21 cellular contexts compared by ENCODE assay signal in genomic region chr12:19140381-19141236, GRCh38. TPM values are rescaled to one million over a fixed set of nuclear protein-coding genes. Genes with fewer than 3 reads are reported as not detected.
A peak's percentile ranks its signal among the peaks of the same experiment; 100 is the strongest.
DNase-seq lines count a peak whose midpoint lies in the region; ATAC-seq, FAIRE-seq and TF ChIP-seq lines count a peak whose summit lies in the region.
"Had no signal": no experiment of that assay in that cellular context is flagged by ENCODE, and none has a peak within 500 bp of the region (broad histone marks: within the 10 kb centered on the region; RNA-seq: fewer than 3 reads in every experiment).

No MANE protein-coding gene starts in this region.

- FAIRE-seq in astrocyte (lab: Jason Lieb, UNC), result no peak

- DNase-seq in Right ventricle myocardium superior (no peak), right cardiac atrium (no peak), astrocyte (ENCODE audit: low read depth) (peak; percentile 14), iris pigment epithelial cell (ENCODE audit: low read depth) (peak; percentile 23), renal cortical epithelial cell (ENCODE audit: low read depth) (peak; percentile 77), left lung (no peak)
- DNase-seq: colonic mucosa; MV-4-11; NCI-H1694; NCI-H526 treated with DMSO at 0.1 percent for 48 hours; nucleus accumbens; stimulated activated CD8-positive, alpha-beta memory T cell treated with anti-CD3 and anti-CD28 coated beads, Interleukin-4, amount 100 ng/mL, for 48 hours; T-helper 9 cell; upper lobe of right lung had no signal

- 80% methylated on average over 8 of the region's 8 CpGs for WGBS in right cardiac atrium

- H3K4me1 ChIP-seq in right cardiac atrium (ENCODE audit: control insufficient read depth, insufficient read depth, low read length) (peaks cover 6% of the 10 kb centered on the region), astrocyte (ENCODE audit: insufficient read depth, low read length) (peaks cover 7% of the 10 kb centered on the region), left lung (no peaks in the 10 kb centered on the region)
- H3K4me1 ChIP-seq: A549, colonic mucosa, upper lobe of right lung had no signal

- no peak overlapping the region for H2AFZ ChIP-seq in astrocyte (ENCODE audit: low read depth, low read length)

- no peak overlapping the region for H3K9ac ChIP-seq in astrocyte (ENCODE audit: low read length)
- H3K9ac ChIP-seq: KMS-11 had no signal

- peak; percentile 7 for ATAC-seq in Right ventricle myocardium superior (ENCODE audit: poor library complexity)
- no peak for ATAC-seq in right cardiac atrium
- ATAC-seq in esophagus mucosa, result no peak
- no peak for ATAC-seq in stimulated activated memory B cell treated with anti-CD40 and anti-IgM and Interleukin-4, amounts not matched to agents 10 μg/mL and 1 μg/mL and 100 μg/mL, for 72 hours
- ATAC-seq in left lung, result no peak
- ATAC-seq: A549, sciatic nerve, upper lobe of right lung had no signal

- H3K9me3 ChIP-seq in right cardiac atrium (ENCODE audit: control insufficient read depth, low read length) (no peaks in the 10 kb centered on the region), astrocyte (ENCODE audit: insufficient read depth, low read depth, low read length) (no peaks in the 10 kb centered on the region), left lung (no peaks in the 10 kb centered on the region)
- H3K9me3 ChIP-seq: A549, colonic mucosa, upper lobe of right lung had no signal

- H3K4me3 Mint-ChIP-seq in astrocyte (ENCODE audit: unreplicated experiment), result no peak overlapping the region
- no peak overlapping the region for H3K4me3 Mint-ChIP-seq in stimulated activated memory B cell treated with anti-CD40 and anti-IgM and Interleukin-4, amounts not matched to agents 10 μg/mL and 1 μg/mL and 100 μg/mL, for 72 hours
- H3K4me3 Mint-ChIP-seq: activated naive CD8-positive, alpha-beta T cell; CD14-positive monocyte had no signal

- H3K4me3 ChIP-seq in right cardiac atrium (ENCODE audit: low read length) (no peak overlapping the region), astrocyte (ENCODE audit: insufficient read depth, low read depth, low read length) (no peak overlapping the region), left lung (no peak overlapping the region)
- H3K4me3 ChIP-seq: A549, colonic mucosa, upper lobe of right lung had no signal

- no peak overlapping the region for H3K27ac Mint-ChIP-seq in astrocyte (ENCODE audit: unreplicated experiment)
- no peak overlapping the region for H3K27ac Mint-ChIP-seq in stimulated activated memory B cell treated with anti-CD40 and anti-IgM and Interleukin-4, amounts not matched to agents 10 μg/mL and 1 μg/mL and 100 μg/mL, for 72 hours
- H3K27ac Mint-ChIP-seq: activated naive CD8-positive, alpha-beta T cell; CD14-positive monocyte had no signal

- no peaks in the 10 kb centered on the region for H3K27me3 ChIP-seq in right cardiac atrium (ENCODE audit: control insufficient read depth, insufficient read depth)
- H3K27me3 ChIP-seq in astrocyte (ENCODE audit: insufficient read depth, low read length), result no peaks in the 10 kb centered on the region
- H3K27me3 ChIP-seq in left lung, result no peaks in the 10 kb centered on the region
- H3K27me3 ChIP-seq: colonic mucosa, upper lobe of right lung had no signal

- peaks cover 33% of the 10 kb centered on the region for H4K20me1 ChIP-seq in astrocyte (ENCODE audit: insufficient read depth, low read length)

- H3K36me3 Mint-ChIP-seq in astrocyte (ENCODE audit: low read depth, unreplicated experiment), result peaks cover 4% of the 10 kb centered on the region
- no peaks in the 10 kb centered on the region for H3K36me3 Mint-ChIP-seq in stimulated activated memory B cell treated with anti-CD40 and anti-IgM and Interleukin-4, amounts not matched to agents 10 μg/mL and 1 μg/mL and 100 μg/mL, for 72 hours
- H3K36me3 Mint-ChIP-seq: activated naive CD8-positive, alpha-beta T cell; CD14-positive monocyte had no signal

- H3K27me3 Mint-ChIP-seq in astrocyte (ENCODE audit: low read depth, unreplicated experiment), result no peaks in the 10 kb centered on the region
- no peaks in the 10 kb centered on the region for H3K27me3 Mint-ChIP-seq in stimulated activated memory B cell treated with anti-CD40 and anti-IgM and Interleukin-4, amounts not matched to agents 10 μg/mL and 1 μg/mL and 100 μg/mL, for 72 hours
- H3K27me3 Mint-ChIP-seq: activated naive CD8-positive, alpha-beta T cell had no signal

- H3K79me2 ChIP-seq in astrocyte (ENCODE audit: insufficient read depth, low read length), result peaks cover 54% of the 10 kb centered on the region

- H3K4me2 ChIP-seq in astrocyte (ENCODE audit: low read length), result no peak overlapping the region
- H3K4me2 ChIP-seq: A549, KMS-11 had no signal

- TF ChIP-seq CTCF in astrocyte (IDR thresholded peaks at IDR 0.05; ENCODE audit: insufficient read depth, low read depth, low read length), result no peak
- no peak for TF ChIP-seq CTCF in left lung (IDR thresholded peaks at IDR 0.05)

- peaks cover 21% of the 10 kb centered on the region for H3K4me1 Mint-ChIP-seq in astrocyte (ENCODE audit: low read depth, unreplicated experiment)
- H3K4me1 Mint-ChIP-seq in stimulated activated memory B cell treated with anti-CD40 and anti-IgM and Interleukin-4, amounts not matched to agents 10 μg/mL and 1 μg/mL and 100 μg/mL, for 72 hours, result no peaks in the 10 kb centered on the region

- no peaks in the 10 kb centered on the region for H3K9me3 Mint-ChIP-seq in astrocyte (ENCODE audit: unreplicated experiment)
- peaks cover 3% of the 10 kb centered on the region for H3K9me3 Mint-ChIP-seq in stimulated activated memory B cell treated with anti-CD40 and anti-IgM and Interleukin-4, amounts not matched to agents 10 μg/mL and 1 μg/mL and 100 μg/mL, for 72 hours
- H3K9me3 Mint-ChIP-seq: CD14-positive monocyte had no signal

- H3K27ac ChIP-seq in right cardiac atrium (ENCODE audit: low read length), result no peak overlapping the region
- H3K27ac ChIP-seq in astrocyte (ENCODE audit: low read depth, low read length), result no peak overlapping the region
- no peak overlapping the region for H3K27ac ChIP-seq in left lung
- H3K27ac ChIP-seq: A549, colonic mucosa, KMS-11, upper lobe of right lung had no signal

- intact Hi-C loops in Right ventricle myocardium superior (cut with DNase I), result no loop called here
- intact Hi-C loops in right cardiac atrium (cut with DNase I), result no loop called here
- intact Hi-C loops in left lung (cut with DNase I), result no loop called here

- H3K36me3 ChIP-seq in astrocyte (ENCODE audit: insufficient read depth, low read length) (peaks cover 3% of the 10 kb centered on the region), left lung (no peaks in the 10 kb centered on the region)
- H3K36me3 ChIP-seq: colonic mucosa, upper lobe of right lung had no signal

RNA-seq across cellular contexts. Expression of gene PLEKHA5, which starts 11.1 kb away (rescaled TPM):
- total RNA-seq in Right ventricle myocardium superior (55.5 TPM), right cardiac atrium (10 to 100 TPM; 51.0 to 88.0 (median 74.8) TPM), astrocyte (35.5 and 38.9 TPM in 2 replicates), renal cortical epithelial cell (35.8 and 117 TPM in 2 replicates), esophagus mucosa (32.7 TPM), left lung (10 to 100 TPM; 20.4 to 25.3 TPM)
- 47.3 TPM for polyA plus RNA-seq in right cardiac atrium

Comparison
In these comparisons a context has a peak if more than half of its experiments do, and no peak if none do; other contexts are left out.
1. DNase-seq: peak in astrocyte (single experiment), iris pigment epithelial cell (single experiment) and renal cortical epithelial cell (single experiment); none in Right ventricle myocardium superior (single experiment), right cardiac atrium (0 of 3) and left lung (0 of 2).